In the genomic region with DNA sequence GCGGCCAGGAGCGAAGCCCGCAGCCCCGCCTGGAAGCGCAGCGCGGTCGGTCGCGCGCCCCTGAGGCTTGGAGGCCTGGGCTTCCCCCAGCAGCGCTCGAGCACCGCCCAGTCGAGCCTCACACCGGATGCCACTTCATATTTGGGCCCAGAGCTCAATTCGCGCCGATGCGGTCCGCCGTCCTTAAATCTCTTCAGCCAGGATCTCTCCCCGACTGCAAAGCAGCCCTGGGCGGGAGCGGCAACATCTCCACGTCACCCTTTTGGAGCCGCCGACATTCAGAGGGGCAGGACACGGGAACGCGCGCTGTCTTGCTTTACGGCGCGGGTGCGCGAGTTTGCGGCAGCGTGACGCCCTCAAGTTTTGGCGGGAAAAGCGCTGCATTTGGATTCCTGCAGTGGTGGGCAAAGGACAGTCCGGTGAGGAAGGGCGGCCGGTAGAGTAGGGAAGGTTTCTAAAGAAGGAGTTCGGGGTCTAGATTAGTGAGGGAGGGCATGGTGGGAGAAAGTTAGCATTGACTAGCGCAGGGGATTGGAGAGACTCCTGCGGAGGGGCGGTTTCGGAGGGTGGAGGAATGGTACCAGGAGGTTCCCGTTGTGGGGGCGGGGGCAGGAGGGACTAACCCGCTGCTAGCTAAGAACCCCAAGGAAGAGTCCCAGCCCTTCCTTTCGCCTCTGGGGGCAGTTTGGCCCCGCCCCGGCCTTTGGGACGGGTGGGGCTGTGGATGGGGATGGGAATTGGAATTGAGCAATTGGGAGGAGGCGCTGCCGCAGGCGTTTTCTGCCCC, we compare ENCODE assay signal across 1 cellular context.
TF ChIP-seq lines count a peak whose summit lies in the region.

No MANE protein-coding gene starts in this region.

TF ChIP-seq in HepG2, 621 proteins besides CTCF, POLR2A, EP300 and RAD21 (continued from another document and continues in another):
- no peak for TF ChIP-seq NFE2L1 (CRISPR knock-in tag; IDR thresholded peaks at IDR 0.05; ENCODE audit: borderline replicate concordance)
- peak; percentile 99 for TF ChIP-seq PHF8 (CRISPR knock-in tag; IDR thresholded peaks at IDR 0.05)
- no peak; the same call in 1 of the 2 replicates for TF ChIP-seq ZFP82 (CRISPR knock-in tag; IDR thresholded peaks at IDR 0.05; ENCODE audit: borderline replicate concordance)
- peak; percentile 76; the same call in 1 of the 2 replicates for TF ChIP-seq TMF1 (CRISPR knock-in tag; IDR thresholded peaks at IDR 0.05; ENCODE audit: low read depth)
- TF ChIP-seq GFI1 (CRISPR knock-in tag; IDR thresholded peaks at IDR 0.05; ENCODE audit: borderline replicate concordance), result no peak
- TF ChIP-seq TERF1 (CRISPR knock-in tag; IDR thresholded peaks at IDR 0.05), result peak; percentile 91; the same call in 1 of the 2 replicates
- peak; percentile 36; the same call in 1 of the 2 replicates for TF ChIP-seq SMAD3 (CRISPR knock-in tag; IDR thresholded peaks at IDR 0.05)
- TF ChIP-seq, protein P1, sequence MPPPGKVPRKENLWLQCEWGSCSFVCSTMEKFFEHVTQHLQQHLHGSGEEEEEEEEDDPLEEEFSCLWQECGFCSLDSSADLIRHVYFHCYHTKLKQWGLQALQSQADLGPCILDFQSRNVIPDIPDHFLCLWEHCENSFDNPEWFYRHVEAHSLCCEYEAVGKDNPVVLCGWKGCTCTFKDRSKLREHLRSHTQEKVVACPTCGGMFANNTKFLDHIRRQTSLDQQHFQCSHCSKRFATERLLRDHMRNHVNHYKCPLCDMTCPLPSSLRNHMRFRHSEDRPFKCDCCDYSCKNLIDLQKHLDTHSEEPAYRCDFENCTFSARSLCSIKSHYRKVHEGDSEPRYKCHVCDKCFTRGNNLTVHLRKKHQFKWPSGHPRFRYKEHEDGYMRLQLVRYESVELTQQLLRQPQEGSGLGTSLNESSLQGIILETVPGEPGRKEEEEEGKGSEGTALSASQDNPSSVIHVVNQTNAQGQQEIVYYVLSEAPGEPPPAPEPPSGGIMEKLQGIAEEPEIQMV (CRISPR knock-in tag; IDR thresholded peaks at IDR 0.05; ENCODE audit: low read depth), result peak; percentile 77; the same call in 1 of the 2 replicates
- TF ChIP-seq ZNF615 (CRISPR knock-in tag; IDR thresholded peaks at IDR 0.05; ENCODE audit: borderline replicate concordance), result 0 out of 2 replicates have a peak, but pooled peaks have one; percentile 74
- no peak for TF ChIP-seq ZNF530 (CRISPR knock-in tag; IDR thresholded peaks at IDR 0.05; ENCODE audit: low read depth)
- peak; percentile 52 for TF ChIP-seq TGIF2 (CRISPR knock-in tag; IDR thresholded peaks at IDR 0.05)
- TF ChIP-seq ZBTB14 (CRISPR knock-in tag; IDR thresholded peaks at IDR 0.05), result peak; percentile 100
- peak; percentile 62; the same call in 1 of the 2 replicates for TF ChIP-seq ZNF383 (CRISPR knock-in tag; IDR thresholded peaks at IDR 0.05; ENCODE audit: borderline replicate concordance)
- TF ChIP-seq ZNF770 (CRISPR knock-in tag; IDR thresholded peaks at IDR 0.05), result 0 out of 2 replicates have a peak, but pooled peaks have one; percentile 35
- TF ChIP-seq REPIN1 (CRISPR knock-in tag; IDR thresholded peaks at IDR 0.05; ENCODE audit: borderline replicate concordance, low read depth), result peak; percentile 69; the same call in 1 of the 2 replicates
- TF ChIP-seq ZBTB2 (CRISPR knock-in tag; IDR thresholded peaks at IDR 0.05; ENCODE audit: low read depth), result peak; percentile 87
- no peak for TF ChIP-seq MATR3 (CRISPR knock-in tag; IDR thresholded peaks at IDR 0.05)
- TF ChIP-seq ZNF510 (CRISPR knock-in tag; IDR thresholded peaks at IDR 0.05; ENCODE audit: low read depth), result peak; percentile 80; the same call in 1 of the 2 replicates
- peak; percentile 90 for TF ChIP-seq RBM39 (IDR thresholded peaks at IDR 0.05; ENCODE audit: low read depth, low read length, poor library complexity, severe bottlenecking)
- TF ChIP-seq HMGA1 (CRISPR knock-in tag; conservative IDR thresholded peaks at IDR 0.05), result no peak
- peak; percentile 62; the same call in 1 of the 2 replicates for TF ChIP-seq DNMT1 (CRISPR knock-in tag; IDR thresholded peaks at IDR 0.05)
- peak; percentile 70 for TF ChIP-seq TEAD3 (CRISPR knock-in tag; optimal IDR thresholded peaks at IDR 0.05; ENCODE audit: borderline replicate concordance)
- TF ChIP-seq ARID2 (CRISPR knock-in tag; IDR thresholded peaks at IDR 0.05; ENCODE audit: borderline replicate concordance), result no peak; the same call in 1 of the 2 replicates
- TF ChIP-seq ZNF142 (CRISPR knock-in tag; IDR thresholded peaks at IDR 0.05), result peak; percentile 95
- no peak for TF ChIP-seq ELF4 (CRISPR knock-in tag; IDR thresholded peaks at IDR 0.05; ENCODE audit: borderline replicate concordance)
- TF ChIP-seq ZHX2 (IDR thresholded peaks at IDR 0.05; ENCODE audit: low read depth), result 0 out of 2 replicates have a peak, but pooled peaks have one; percentile 33
- TF ChIP-seq ZHX2 (CRISPR knock-in tag; IDR thresholded peaks at IDR 0.05; ENCODE audit: borderline replicate concordance), result peak; percentile 71; the same call in 1 of the 2 replicates
